In the genomic region with DNA sequence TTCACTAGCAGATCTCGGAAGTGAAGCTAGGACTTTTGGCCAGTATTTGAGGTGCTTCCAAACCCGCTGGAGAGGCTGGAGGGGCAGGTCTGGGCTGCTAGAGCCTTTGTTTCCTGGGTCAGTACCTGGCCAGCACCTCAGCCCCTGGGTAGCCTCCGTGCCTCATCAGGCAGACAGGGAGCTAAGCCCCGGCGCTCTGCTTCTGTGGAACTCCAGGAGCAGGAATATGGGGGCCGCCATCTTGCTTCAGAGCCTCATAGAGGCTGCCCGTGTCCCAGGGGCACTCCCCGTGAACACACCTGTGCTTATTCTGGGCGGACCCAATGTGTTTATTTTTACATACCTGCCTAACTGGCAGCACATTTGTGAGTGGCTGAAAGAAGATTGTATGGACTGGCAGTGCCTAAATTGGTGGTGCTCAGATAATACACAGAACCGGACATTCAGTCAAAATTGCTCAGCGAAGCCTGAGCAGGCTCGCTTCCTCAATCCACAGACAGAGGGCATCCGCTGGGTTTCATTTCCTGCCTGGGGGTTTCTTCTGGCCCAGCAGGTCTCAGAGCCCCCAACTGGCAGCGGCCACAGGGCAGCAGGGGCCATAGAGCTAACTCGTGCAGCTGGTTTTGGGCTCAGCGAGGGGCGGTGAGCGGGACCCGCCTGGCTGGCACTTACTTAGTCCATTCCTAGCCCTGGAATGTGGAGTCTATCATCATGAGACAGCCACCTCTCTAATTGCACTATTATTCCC, we compare ENCODE assay signal across 29 cellular contexts.
DNase-seq lines count a peak whose midpoint lies in the region; ATAC-seq, FAIRE-seq and TF ChIP-seq lines count a peak whose summit lies in the region.
"Had no signal": no experiment of that assay in that cellular context is flagged by ENCODE, and none has a peak within 500 bp of the region (broad histone marks: within the 10 kb centered on the region; RNA-seq: fewer than 3 reads in every experiment).

No MANE protein-coding gene starts in this region.

- H3K4me2 ChIP-seq in SK-N-SH = no peak overlapping the region
- H3K4me2 ChIP-seq: KMS-11 had no signal

- intact Hi-C loops in adrenal gland (cut with DNase I) = no loop called here

- H3K4me3 ChIP-seq in SK-N-SH (ENCODE audit: low read depth in 2 of 2, low read length in 1 of 2) = no peak overlapping the region
- H3K4me3 ChIP-seq in Peyer's patch = no peak overlapping the region
- no peak overlapping the region for H3K4me3 ChIP-seq in adrenal gland
- H3K4me3 ChIP-seq: gastroesophageal sphincter, pancreas, transverse colon had no signal

- H3K4me1 ChIP-seq in SK-N-SH (ENCODE audit: control insufficient read depth in 1 of 2, insufficient read depth in 2 of 2, low read depth in 1 of 2, low read length in 1 of 2) (peaks cover 0 to 2% of the 10 kb centered on the region in 2 experiments; a peak in 1 of 4 replicates), Peyer's patch (peaks cover 0 to 11% (median 4%) of the 10 kb centered on the region in 4 donors), adrenal gland (replicated peaks in 1 of 2) (no peaks in the 10 kb centered on the region)
- H3K4me1 ChIP-seq: pancreas had no signal

- TF ChIP-seq POLR2A in Peyer's patch (IDR thresholded peaks at IDR 0.05) (no peak), adrenal gland (IDR thresholded peaks at IDR 0.05) (no peak)

- CTCF ChIA-PET in SK-N-SH (lab: Yijun Ruan, JAX) = interaction anchor here (1.0 kb wide), 1 partner anchor 172 kb away, joined by 3 read pairs; no protein-coding TSS in a partner anchor

- H3K27ac ChIP-seq in SK-N-SH (ENCODE audit: low read depth in 2 of 2, low read length in 1 of 2) (no peak overlapping the region), Peyer's patch (peak overlapping the region in 1 of 4 donors; percentile 38), adrenal gland (no peak overlapping the region)
- H3K27ac ChIP-seq: gastroesophageal sphincter, KMS-11, pancreas, transverse colon, WERI-Rb-1 had no signal

- peak; percentile 34 for DNase-seq in SK-N-SH
- peak in 2 of 3 donors; percentile 54 to 66 for DNase-seq in Peyer's patch
- no peak for DNase-seq in D721Med (ENCODE audit: insufficient read length, low spot score)
- DNase-seq in NCI-H1048 (lab: John Stamatoyannopoulos, UW) = no peak
- no peak for DNase-seq in T-helper 9 cell
- no peak for DNase-seq in adrenal gland
- DNase-seq: activated CD4-positive, alpha-beta T cell treated with anti-CD3 and anti-CD28 coated beads, Interleukin-2, amount 50 U/mL, for 48 hours; activated naive CD4-positive, alpha-beta T cell treated with Interleukin-2 at 50 U/mL for 16 hours; activated T-cell treated with anti-CD3 and anti-CD28 coated beads, Interleukin-2, amount 50 U/mL, for 24 hours; anterior cingulate cortex; C1 segment of cervical spinal cord; central memory CD4-positive, alpha-beta T cell; DMS 273 treated with DMSO at 0.1 percent for 48 hours; GDM1; GOT3; kidney glomerular epithelial cell; mesendoderm; natural killer cell; NCI-H1105; NCI-H524; pancreas; transverse colon; WERI-Rb-1 had no signal

- no peaks in the 10 kb centered on the region for H3K27me3 ChIP-seq in SK-N-SH (ENCODE audit: insufficient read depth)
- peaks cover 0 to 5% of the 10 kb centered on the region in 2 donors for H3K27me3 ChIP-seq in Peyer's patch
- H3K27me3 ChIP-seq in adrenal gland = peaks cover 25% of the 10 kb centered on the region

- no peaks in the 10 kb centered on the region for H3K9me2 ChIP-seq in SK-N-SH

- TF ChIP-seq RAD21 in SK-N-SH (IDR thresholded peaks at IDR 0.05; ENCODE audit: low read length) = no peak

- H4K20me1 ChIP-seq in SK-N-SH (ENCODE audit: insufficient read depth) = no peaks in the 10 kb centered on the region

- TF ChIP-seq CTCF in SK-N-SH (IDR thresholded peaks at IDR 0.05) = no peak
- peak in 2 of 6 experiments; percentile 10 to 13 for TF ChIP-seq CTCF in Peyer's patch (IDR thresholded peaks at IDR 0.05)
- no peak for TF ChIP-seq CTCF in D721Med (IDR thresholded peaks at IDR 0.05; ENCODE audit: insufficient read depth, missing control alignments)
- TF ChIP-seq CTCF in adrenal gland (IDR thresholded peaks at IDR 0.05) = no peak

- FAIRE-seq in D721Med (lab: Jason Lieb, UNC) = no peak
- FAIRE-seq: GM12892, pancreas had no signal

- POLR2A ChIA-PET in SK-N-SH (lab: Yijun Ruan, JAX) = no interaction called here

- H3K79me2 ChIP-seq in SK-N-SH (ENCODE audit: insufficient read depth) = no peaks in the 10 kb centered on the region

- WGBS in SK-N-SH (ENCODE audit: low lambda C conversion rate) = 43% methylated on average over 12 of the region's 19 CpGs
- WGBS in adrenal gland, 4 donors = 83 to 88% (median 85%) methylated on average over 11 to 19 of the region's 19 CpGs

- TF ChIP-seq EP300 in SK-N-SH (IDR thresholded peaks at IDR 0.05; ENCODE audit: borderline replicate concordance in 1 of 2, low read depth in 1 of 2, low read length in 1 of 2) = no peak

- no peak overlapping the region for H2AFZ ChIP-seq in SK-N-SH (ENCODE audit: low read depth)

- no peaks in the 10 kb centered on the region for H3F3A ChIP-seq in SK-N-SH (replicated peaks; ENCODE audit: insufficient read depth)

- ATAC-seq in SK-N-SH treated with all-trans-retinoic acid at 6 μM for 48 hours (no peak), HG02759 (IDR thresholded peaks at IDR 0.05; ENCODE audit: unreplicated experiment) (peak; percentile 67)
- ATAC-seq: gastroesophageal sphincter, natural killer cell, pancreas, Right ventricle myocardium inferior had no signal

- H3K9ac ChIP-seq in SK-N-SH = no peak overlapping the region
- H3K9ac ChIP-seq: KMS-11 had no signal

- H3K36me3 ChIP-seq in SK-N-SH (replicated peaks in 1 of 2; ENCODE audit: control insufficient read depth in 1 of 2, insufficient read depth in 2 of 2, low read length in 1 of 2) (no peaks in the 10 kb centered on the region), Peyer's patch (no peaks in the 10 kb centered on the region), adrenal gland (replicated peaks in 1 of 2) (no peaks in the 10 kb centered on the region)
- H3K36me3 ChIP-seq: gastroesophageal sphincter, pancreas, transverse colon, WERI-Rb-1 had no signal

- H3K9me3 ChIP-seq in SK-N-SH (peaks cover 5% of the 10 kb centered on the region; the same call in 1 of the 2 replicates), Peyer's patch (peaks cover 0 to 4% (median 0%) of the 10 kb centered on the region in 4 donors), adrenal gland (replicated peaks in 1 of 3) (no peaks in the 10 kb centered on the region)
- H3K9me3 ChIP-seq: gastroesophageal sphincter, pancreas, transverse colon had no signal

TF ChIP-seq in SK-N-SH, 30 proteins besides CTCF, POLR2A, EP300 and RAD21 (continues in another document):
- TF ChIP-seq TEAD4 (IDR thresholded peaks at IDR 0.05; ENCODE audit: borderline replicate concordance, insufficient read depth) = no peak
- TF ChIP-seq, protein P1, sequence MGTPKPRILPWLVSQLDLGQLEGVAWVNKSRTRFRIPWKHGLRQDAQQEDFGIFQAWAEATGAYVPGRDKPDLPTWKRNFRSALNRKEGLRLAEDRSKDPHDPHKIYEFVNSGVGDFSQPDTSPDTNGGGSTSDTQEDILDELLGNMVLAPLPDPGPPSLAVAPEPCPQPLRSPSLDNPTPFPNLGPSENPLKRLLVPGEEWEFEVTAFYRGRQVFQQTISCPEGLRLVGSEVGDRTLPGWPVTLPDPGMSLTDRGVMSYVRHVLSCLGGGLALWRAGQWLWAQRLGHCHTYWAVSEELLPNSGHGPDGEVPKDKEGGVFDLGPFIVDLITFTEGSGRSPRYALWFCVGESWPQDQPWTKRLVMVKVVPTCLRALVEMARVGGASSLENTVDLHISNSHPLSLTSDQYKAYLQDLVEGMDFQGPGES (IDR thresholded peaks at IDR 0.05; ENCODE audit: low read depth, low read length) = no peak
- TF ChIP-seq SMC3 (IDR thresholded peaks at IDR 0.05; ENCODE audit: low read depth, low read length) = no peak
- TF ChIP-seq JUND (IDR thresholded peaks at IDR 0.05) = no peak
- TF ChIP-seq ELF1 (IDR thresholded peaks at IDR 0.05) = no peak
- TF ChIP-seq YY1 (IDR thresholded peaks at IDR 0.05; ENCODE audit: low read depth) = no peak
- TF ChIP-seq, protein P2, sequence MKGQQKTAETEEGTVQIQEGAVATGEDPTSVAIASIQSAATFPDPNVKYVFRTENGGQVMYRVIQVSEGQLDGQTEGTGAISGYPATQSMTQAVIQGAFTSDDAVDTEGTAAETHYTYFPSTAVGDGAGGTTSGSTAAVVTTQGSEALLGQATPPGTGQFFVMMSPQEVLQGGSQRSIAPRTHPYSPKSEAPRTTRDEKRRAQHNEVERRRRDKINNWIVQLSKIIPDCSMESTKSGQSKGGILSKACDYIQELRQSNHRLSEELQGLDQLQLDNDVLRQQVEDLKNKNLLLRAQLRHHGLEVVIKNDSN (IDR thresholded peaks at IDR 0.05; ENCODE audit: borderline replicate concordance, low read depth) = no peak
- no peak for TF ChIP-seq POLR2AphosphoS5 (IDR thresholded peaks at IDR 0.05; ENCODE audit: low read depth, low read length)
- no peak for TF ChIP-seq FOXJ3 (CRISPR knock-in tag; IDR thresholded peaks at IDR 0.05)

TF ChIP-seq in SK-N-SH treated with all-trans-retinoic acid at 6 μM for 48 hours, 23 proteins besides CTCF, POLR2A, EP300 and RAD21 (continues in another document):
- TF ChIP-seq, protein P3, sequence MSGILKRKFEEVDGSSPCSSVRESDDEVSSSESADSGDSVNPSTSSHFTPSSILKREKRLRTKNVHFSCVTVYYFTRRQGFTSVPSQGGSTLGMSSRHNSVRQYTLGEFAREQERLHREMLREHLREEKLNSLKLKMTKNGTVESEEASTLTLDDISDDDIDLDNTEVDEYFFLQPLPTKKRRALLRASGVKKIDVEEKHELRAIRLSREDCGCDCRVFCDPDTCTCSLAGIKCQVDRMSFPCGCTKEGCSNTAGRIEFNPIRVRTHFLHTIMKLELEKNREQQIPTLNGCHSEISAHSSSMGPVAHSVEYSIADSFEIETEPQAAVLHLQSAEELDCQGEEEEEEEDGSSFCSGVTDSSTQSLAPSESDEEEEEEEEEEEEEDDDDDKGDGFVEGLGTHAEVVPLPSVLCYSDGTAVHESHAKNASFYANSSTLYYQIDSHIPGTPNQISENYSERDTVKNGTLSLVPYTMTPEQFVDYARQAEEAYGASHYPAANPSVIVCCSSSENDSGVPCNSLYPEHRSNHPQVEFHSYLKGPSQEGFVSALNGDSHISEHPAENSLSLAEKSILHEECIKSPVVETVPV (CRISPR knock-in tag; IDR thresholded peaks at IDR 0.05) = no peak
- TF ChIP-seq, protein P4, sequence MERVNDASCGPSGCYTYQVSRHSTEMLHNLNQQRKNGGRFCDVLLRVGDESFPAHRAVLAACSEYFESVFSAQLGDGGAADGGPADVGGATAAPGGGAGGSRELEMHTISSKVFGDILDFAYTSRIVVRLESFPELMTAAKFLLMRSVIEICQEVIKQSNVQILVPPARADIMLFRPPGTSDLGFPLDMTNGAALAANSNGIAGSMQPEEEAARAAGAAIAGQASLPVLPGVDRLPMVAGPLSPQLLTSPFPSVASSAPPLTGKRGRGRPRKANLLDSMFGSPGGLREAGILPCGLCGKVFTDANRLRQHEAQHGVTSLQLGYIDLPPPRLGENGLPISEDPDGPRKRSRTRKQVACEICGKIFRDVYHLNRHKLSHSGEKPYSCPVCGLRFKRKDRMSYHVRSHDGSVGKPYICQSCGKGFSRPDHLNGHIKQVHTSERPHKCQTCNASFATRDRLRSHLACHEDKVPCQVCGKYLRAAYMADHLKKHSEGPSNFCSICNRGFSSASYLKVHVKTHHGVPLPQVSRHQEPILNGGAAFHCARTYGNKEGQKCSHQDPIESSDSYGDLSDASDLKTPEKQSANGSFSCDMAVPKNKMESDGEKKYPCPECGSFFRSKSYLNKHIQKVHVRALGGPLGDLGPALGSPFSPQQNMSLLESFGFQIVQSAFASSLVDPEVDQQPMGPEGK (CRISPR knock-in tag; IDR thresholded peaks at IDR 0.05; ENCODE audit: borderline replicate concordance) = no peak

Comparison
In these comparisons a context has a peak if more than half of its experiments do, and no peak if none do; other contexts are left out.
1. DNase-seq: peak in SK-N-SH (single experiment) and Peyer's patch (2 of 3); none in D721Med (single experiment), NCI-H1048 (single experiment), T-helper 9 cell (single experiment) and adrenal gland (0 of 7).